ENCODE assay signal across 8 cellular contexts in genomic region chr6:162147281-162147680, GRCh38.
"Had no signal": no experiment of that assay in that cellular context is flagged by ENCODE, and none has a peak within 500 bp of the region (broad histone marks: within the 10 kb centered on the region; RNA-seq: fewer than 3 reads in every experiment).

No MANE protein-coding gene starts in this region.

- H3K36me3 ChIP-seq: HAP-1 had no signal

- DNase-seq: GM23248, GOT3, H7, HFFc6, IMR-90 had no signal

- H3K9me3 ChIP-seq: HAP-1 had no signal

- H3K27ac ChIP-seq: GM23248, HL-60 had no signal

- H3K4me1 ChIP-seq: HAP-1 had no signal

- H3K9ac ChIP-seq: GM23248 had no signal

- H2AFZ ChIP-seq: GM23248 had no signal

- ATAC-seq: HCT116 had no signal

- H3K4me3 ChIP-seq: GM23248, HAP-1 had no signal
